ENCODE assay signal across 10 cellular contexts in genomic region chr10:79079490-79080355, GRCh38. TPM values are rescaled to one million over a fixed set of nuclear protein-coding genes. Genes with fewer than 3 reads are reported as not detected.
A peak's percentile ranks its signal among the peaks of the same experiment; 100 is the strongest.
DNase-seq lines count a peak whose midpoint lies in the region; ATAC-seq and TF ChIP-seq lines count a peak whose summit lies in the region.
"Had no signal": no experiment of that assay in that cellular context is flagged by ENCODE, and none has a peak within 500 bp of the region (broad histone marks: within the 10 kb centered on the region; RNA-seq: fewer than 3 reads in every experiment).

No MANE protein-coding gene starts in this region.

- H3K27me3 Mint-ChIP-seq in activated CD4-positive, alpha-beta T cell treated with anti-CD3 and anti-CD28 coated beads, Interleukin-2, amount 10 ng/mL, durations not matched to agents 7 days and 5 days, result no peaks in the 10 kb centered on the region

- H2AFZ ChIP-seq in SK-N-SH (ENCODE audit: low read depth), result no peak overlapping the region

- ATAC-seq in gastroesophageal sphincter (peak; percentile 26), HG03095 (IDR thresholded peaks at IDR 0.05; ENCODE audit: unreplicated experiment) (no peak)

- TF ChIP-seq EP300 in SK-N-SH (IDR thresholded peaks at IDR 0.05; ENCODE audit: borderline replicate concordance in 1 of 2, low read depth in 1 of 2, low read length in 1 of 2), result no peak
- no peak for TF ChIP-seq EP300 in gastroesophageal sphincter (IDR thresholded peaks at IDR 0.05)

- CTCF ChIA-PET in SK-N-SH (lab: Yijun Ruan, JAX), result interaction anchor here (1.0 to 3.0 kb wide), 4 partner anchors 25 to 118 kb away, joined by 3 to 19 read pairs (median 5); no protein-coding TSS in a partner anchor
- CTCF ChIA-PET in activated CD4-positive, alpha-beta T cell treated with anti-CD3 and anti-CD28 coated beads, Interleukin-2, amount 10 ng/mL, durations not matched to agents 7 days and 5 days (lab: Charles Lee), result interaction anchor here (0.7 kb wide), 1 partner anchor 873 kb away, joined by 3 read pairs; no protein-coding TSS in a partner anchor

- POLR2A ChIA-PET in SK-N-SH (lab: Yijun Ruan, JAX), result interaction anchor here (0.6 to 2.0 kb wide), 3 partner anchors 8 to 20 kb away, joined by 3 to 5 read pairs (median 3); no protein-coding TSS in a partner anchor
- POLR2A ChIA-PET in activated CD4-positive, alpha-beta T cell treated with anti-CD3 and anti-CD28 coated beads, Interleukin-2, amount 10 ng/mL, durations not matched to agents 7 days and 5 days (lab: Charles Lee), result no interaction called here

- TF ChIP-seq POLR2A in gastroesophageal sphincter (IDR thresholded peaks at IDR 0.05), result no peak

- H3K27me3 ChIP-seq in SK-N-SH (ENCODE audit: insufficient read depth) (no peaks in the 10 kb centered on the region), gastroesophageal sphincter (no peaks in the 10 kb centered on the region)

- H3K9ac ChIP-seq in SK-N-SH, result no peak overlapping the region

- no peaks in the 10 kb centered on the region for H3K9me3 Mint-ChIP-seq in activated CD4-positive, alpha-beta T cell treated with anti-CD3 and anti-CD28 coated beads, Interleukin-2, amount 10 ng/mL, durations not matched to agents 7 days and 5 days
- H3K9me3 Mint-ChIP-seq: activated B cell treated with CpG ODN at 0.5 μM for 24 hours had no signal

- peak overlapping the region; percentile 71; the same call in 1 of the 2 replicates for H3K4me2 ChIP-seq in SK-N-SH

- H3K4me3 Mint-ChIP-seq in activated CD4-positive, alpha-beta T cell treated with anti-CD3 and anti-CD28 coated beads, Interleukin-2, amount 10 ng/mL, durations not matched to agents 7 days and 5 days, result no peak overlapping the region
- H3K4me3 Mint-ChIP-seq: activated B cell treated with CpG ODN at 0.5 μM for 24 hours had no signal

- peaks cover 58 to 86% of the 10 kb centered on the region in 2 experiments for H3K4me1 ChIP-seq in SK-N-SH (ENCODE audit: control insufficient read depth in 1 of 2, insufficient read depth in 2 of 2, low read depth in 1 of 2, low read length in 1 of 2)
- H3K4me1 ChIP-seq in gastroesophageal sphincter, result peaks cover 37 to 100% (median 96%) of the 10 kb centered on the region in 3 donors

- H3K9me2 ChIP-seq in SK-N-SH, result no peaks in the 10 kb centered on the region

- TF ChIP-seq RAD21 in SK-N-SH (IDR thresholded peaks at IDR 0.05; ENCODE audit: low read length), result no peak

- no peaks in the 10 kb centered on the region for H3K36me3 Mint-ChIP-seq in activated CD4-positive, alpha-beta T cell treated with anti-CD3 and anti-CD28 coated beads, Interleukin-2, amount 10 ng/mL, durations not matched to agents 7 days and 5 days (ENCODE audit: low read depth)

- H3K27ac ChIP-seq in SK-N-SH (ENCODE audit: low read depth in 2 of 2, low read length in 1 of 2), result peak overlapping the region; percentile 26 to 66; a peak in 3 of 4 replicates
- peak overlapping the region in 3 of 4 donors; percentile 61 to 76 (median 75) for H3K27ac ChIP-seq in gastroesophageal sphincter

- peak; percentile 74 for DNase-seq in Daoy (ENCODE audit: low read depth)
- no peak for DNase-seq in SK-N-SH
- peak; percentile 47 for DNase-seq in retina
- no peak for DNase-seq in NCI-H345 (lab: John Stamatoyannopoulos, UW)
- no peak for DNase-seq in activated CD4-positive, alpha-beta T cell treated with anti-CD3 and anti-CD28 coated beads, Interleukin-2, amount 10 ng/mL, durations not matched to agents 7 days and 5 days
- no peak for DNase-seq in NCI-H510A (lab: John Stamatoyannopoulos, UW)
- DNase-seq: activated B cell treated with CpG ODN at 0.5 μM for 24 hours, anterior cingulate cortex had no signal

- peaks cover 100% of the 10 kb centered on the region for H3K79me2 ChIP-seq in SK-N-SH (ENCODE audit: insufficient read depth)

- H3K27ac Mint-ChIP-seq in activated CD4-positive, alpha-beta T cell treated with anti-CD3 and anti-CD28 coated beads, Interleukin-2, amount 10 ng/mL, durations not matched to agents 7 days and 5 days, result no peak overlapping the region
- H3K27ac Mint-ChIP-seq: activated B cell treated with CpG ODN at 0.5 μM for 24 hours had no signal

- TF ChIP-seq CTCF in SK-N-SH (IDR thresholded peaks at IDR 0.05), result no peak
- no peak for TF ChIP-seq CTCF in gastroesophageal sphincter (IDR thresholded peaks at IDR 0.05)

- no peaks in the 10 kb centered on the region for H3K9me3 ChIP-seq in SK-N-SH
- H3K9me3 ChIP-seq in gastroesophageal sphincter, result no peaks in the 10 kb centered on the region

- WGBS in SK-N-SH (ENCODE audit: low lambda C conversion rate), result 62% methylated on average over 10 of the region's 15 CpGs
- WGBS in gastroesophageal sphincter (ENCODE audit: low coverage in 1 of 2), 2 donors, result 51 to 68% methylated on average over 5 to 6 of the region's 15 CpGs

- peaks cover 22% of the 10 kb centered on the region for H3K4me1 Mint-ChIP-seq in activated CD4-positive, alpha-beta T cell treated with anti-CD3 and anti-CD28 coated beads, Interleukin-2, amount 10 ng/mL, durations not matched to agents 7 days and 5 days

- peaks cover 11% of the 10 kb centered on the region for H3F3A ChIP-seq in SK-N-SH (replicated peaks; ENCODE audit: insufficient read depth)

- H4K20me1 ChIP-seq in SK-N-SH (ENCODE audit: insufficient read depth), result peaks cover 100% of the 10 kb centered on the region

- H3K36me3 ChIP-seq in SK-N-SH (replicated peaks in 1 of 2; ENCODE audit: control insufficient read depth in 1 of 2, insufficient read depth in 2 of 2, low read length in 1 of 2) (no peaks in the 10 kb centered on the region), gastroesophageal sphincter (no peaks in the 10 kb centered on the region)

- H3K4me3 ChIP-seq in SK-N-SH (ENCODE audit: low read depth in 2 of 2, low read length in 1 of 2), result no peak overlapping the region
- no peak overlapping the region for H3K4me3 ChIP-seq in gastroesophageal sphincter

TF ChIP-seq in SK-N-SH, 30 proteins besides CTCF, POLR2A, EP300 and RAD21:
- TF ChIP-seq GABPA (IDR thresholded peaks at IDR 0.05; ENCODE audit: low read depth) (no peak), GATA2 (CRISPR knock-in tag; IDR thresholded peaks at IDR 0.05) (no peak), YY1 (IDR thresholded peaks at IDR 0.05; ENCODE audit: low read depth) (no peak), FOSL2 (IDR thresholded peaks at IDR 0.05; ENCODE audit: borderline replicate concordance, low read depth) (peak; percentile 69; the same call in 1 of the 2 replicates), MXI1 (IDR thresholded peaks at IDR 0.05; ENCODE audit: low read depth, low read length) (no peak), JUND (IDR thresholded peaks at IDR 0.05) (peak; percentile 32; the same call in 1 of the 2 replicates), FOXJ3 (CRISPR knock-in tag; IDR thresholded peaks at IDR 0.05) (no peak), POLR2AphosphoS5 (IDR thresholded peaks at IDR 0.05; ENCODE audit: low read depth, low read length) (no peak)
- TF ChIP-seq, protein P1, sequence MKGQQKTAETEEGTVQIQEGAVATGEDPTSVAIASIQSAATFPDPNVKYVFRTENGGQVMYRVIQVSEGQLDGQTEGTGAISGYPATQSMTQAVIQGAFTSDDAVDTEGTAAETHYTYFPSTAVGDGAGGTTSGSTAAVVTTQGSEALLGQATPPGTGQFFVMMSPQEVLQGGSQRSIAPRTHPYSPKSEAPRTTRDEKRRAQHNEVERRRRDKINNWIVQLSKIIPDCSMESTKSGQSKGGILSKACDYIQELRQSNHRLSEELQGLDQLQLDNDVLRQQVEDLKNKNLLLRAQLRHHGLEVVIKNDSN (IDR thresholded peaks at IDR 0.05; ENCODE audit: borderline replicate concordance, low read depth), result no peak
TF ChIP-seq in SK-N-SH: peak in this region for 2.

RNA-seq across cellular contexts. Expression of gene ZMIZ1, which starts 11.0 kb away (rescaled TPM):
- 13.9 TPM in 2 replicates for total RNA-seq in Daoy (2014; rRNA removed; shearing (Covaris generic))
- 6.6 and 23.5 TPM in 2 replicates for polyA plus RNA-seq in SK-N-SH (2012; rRNA removed)
- 13.6 and 23.5 TPM in 2 replicates for polyA plus RNA-seq in SK-N-SH (2012; cell fraction: cytosol; rRNA removed)
- polyA plus RNA-seq in SK-N-SH (2012; cell fraction: nucleus; rRNA removed), result 39.0 and 44.8 TPM in 2 replicates
- total RNA-seq in gastroesophageal sphincter, result 10 to 100 TPM; 36.3 to 79.2 (median 67.1) TPM
- 10 to 100 TPM; 27.8 to 31.5 TPM for total RNA-seq in activated CD4-positive, alpha-beta T cell treated with anti-CD3 and anti-CD28 coated beads, Interleukin-2, amount 10 ng/mL, durations not matched to agents 7 days and 5 days

Comparison
In these comparisons a context has a peak if more than half of its experiments do, and no peak if none do; other contexts are left out.
1. DNase-seq: peak in Daoy (single experiment) and retina (single experiment); none in SK-N-SH (single experiment), NCI-H345 (single experiment), activated CD4-positive, alpha-beta T cell treated with anti-CD3 and anti-CD28 coated beads, Interleukin-2, amount 10 ng/mL, durations not matched to agents 7 days and 5 days (single experiment) and NCI-H510A (single experiment).